ENCODE assay signal across 8 cellular contexts in the genomic region with DNA sequence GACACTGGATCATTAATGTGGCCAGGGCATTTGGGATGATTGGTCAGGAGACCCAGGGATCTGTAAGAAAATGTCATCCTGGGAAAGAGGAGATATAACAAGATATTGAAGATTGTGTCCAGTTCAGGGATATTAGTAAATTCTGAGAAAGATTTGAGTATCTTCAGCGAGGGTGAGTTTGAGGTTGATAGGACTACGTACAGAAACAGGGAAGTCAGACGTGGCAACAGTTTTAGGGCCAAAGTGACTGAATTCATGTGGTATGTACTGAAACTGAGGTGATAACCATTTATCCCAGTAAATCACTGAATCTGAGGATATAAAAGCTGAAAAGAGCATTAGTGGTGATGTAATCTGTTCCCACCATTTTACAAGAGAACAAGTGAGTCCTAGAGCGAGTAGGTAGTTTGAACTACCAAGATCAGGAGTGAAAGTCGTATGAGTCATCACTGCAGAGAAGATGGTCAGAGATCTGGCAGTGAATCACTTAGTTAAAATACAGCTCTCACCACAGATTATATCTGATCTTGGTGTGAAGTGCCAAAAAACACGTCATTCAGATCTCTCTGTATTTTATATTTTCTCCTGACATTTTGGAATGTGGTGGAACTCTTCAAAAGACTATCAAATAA.
DNase-seq lines count a peak whose midpoint lies in the region; ATAC-seq, FAIRE-seq and TF ChIP-seq lines count a peak whose summit lies in the region.

No MANE protein-coding gene starts in this region.

- TF ChIP-seq RAD21 in K562 (CRISPR knock-in tag; conservative IDR thresholded peaks at IDR 0.05 in 1 of 2, IDR thresholded peaks at IDR 0.05 in 1 of 2), result no peak

- no peak for TF ChIP-seq EP300 in K562 (IDR thresholded peaks at IDR 0.05; ENCODE audit: low read length)

- no peaks in the 10 kb centered on the region for H3K9me1 ChIP-seq in K562 (ENCODE audit: control insufficient read depth, insufficient read depth, low read length)

- FAIRE-seq in K562 (lab: Jason Lieb, UNC), result no peak

- H3K4me3 ChIP-seq in GM12865 (ENCODE audit: low read depth, low read length), result no peak overlapping the region
- no peak overlapping the region for H3K4me3 ChIP-seq in K562
- no peak overlapping the region for H3K4me3 ChIP-seq in dorsolateral prefrontal cortex

- DNase-seq in GM12865 (ENCODE audit: low read depth) (peak; percentile 87), HS-5 (ENCODE audit: low read depth) (peak; percentile 84), K562 (ENCODE audit: extremely low read depth in 1 of 4, low spot score in 3 of 4) (no peak), non-pigmented ciliary epithelial cell (ENCODE audit: low read depth) (peak; percentile 95), dorsolateral prefrontal cortex (no peak), NCI-H1048 (lab: John Stamatoyannopoulos, UW) (no peak), NCI-H146 treated with DMSO at 0.1 percent for 48 hours (lab: John Stamatoyannopoulos, UW; ENCODE audit: unreplicated experiment) (no peak)

- no peak overlapping the region for H3K4me2 ChIP-seq in K562 (ENCODE audit: insufficient read depth, low read length)

- in situ Hi-C loops in K562 (cut with MboI), result no loop called here

- intact Hi-C loops in K562 (cut with micrococcal nuclease), result no loop called here
- intact Hi-C loops in dorsolateral prefrontal cortex (cut with DNase I), result no loop called here

- no peaks in the 10 kb centered on the region for H3K36me3 ChIP-seq in K562 (ENCODE audit: control insufficient read depth, insufficient read depth, low read length)

- no TSS peak for BruUV-seq in K562 (replicated peaks; lab: Mats Ljungman, UMichigan)

- no peaks in the 10 kb centered on the region for H3K79me2 ChIP-seq in K562 (ENCODE audit: control insufficient read depth, insufficient read depth, low read length)

- H3K9ac ChIP-seq in K562 (ENCODE audit: insufficient read depth in 1 of 2, low read depth in 2 of 2, low read length in 2 of 2), result no peak overlapping the region

- no peak for TF ChIP-seq POLR2A in K562 (conservative IDR thresholded peaks at IDR 0.05)

- H3K27ac ChIP-seq in K562 (ENCODE audit: extremely low read depth, low read depth, low read length) (no peak overlapping the region), dorsolateral prefrontal cortex (peak overlapping the region in 10 of 59 donors; percentile 4 to 52 (median 36))

- H3K9me3 ChIP-seq in K562 (replicated peaks; ENCODE audit: control insufficient read depth, insufficient read depth, low read depth, low read length), result no peaks in the 10 kb centered on the region

- no peak overlapping the region for H2AFZ ChIP-seq in K562 (ENCODE audit: low read depth, low read length)

- no peaks in the 10 kb centered on the region for H4K20me1 ChIP-seq in K562 (replicated peaks; ENCODE audit: control insufficient read depth, insufficient read depth, low read length)

- no peaks in the 10 kb centered on the region for H3K4me1 ChIP-seq in K562 (replicated peaks in 1 of 2; ENCODE audit: control insufficient read depth in 2 of 2, insufficient read depth in 2 of 2, low read length in 2 of 2)

- CTCF ChIA-PET in K562 (lab: Yijun Ruan, JAX; ENCODE audit: low intra/inter-chr PET ratio), result no interaction called here

- TF ChIP-seq CTCF in GM12865 (IDR thresholded peaks at IDR 0.05; ENCODE audit: insufficient read depth, low read depth, low read length, missing control alignments) (no peak), K562 (IDR thresholded peaks at IDR 0.05 in 2 of 3, conservative IDR thresholded peaks at IDR 0.05 in 1 of 3; ENCODE audit: insufficient read depth in 2 of 3, low read depth in 1 of 3, low read length in 3 of 3) (no peak), dorsolateral prefrontal cortex (IDR thresholded peaks at IDR 0.05 in 54 of 56, conservative IDR thresholded peaks at IDR 0.05 in 2 of 56; ENCODE audit: low read depth in 1 of 56, partially characterized antibody in 56 of 56) (no peak)

- 1% methylated on average over 6 of the region's 6 CpGs for WGBS in K562 (ENCODE audit: insufficient coverage, low coverage, missing lambda C conversion rate)

- POLR2A ChIA-PET in K562 (lab: Yijun Ruan, JAX), result no interaction called here

- H3K27me3 ChIP-seq in K562 (ENCODE audit: control insufficient read depth in 2 of 2, insufficient read depth in 2 of 2, low read length in 2 of 2) (no peaks in the 10 kb centered on the region), dorsolateral prefrontal cortex (no peaks in the 10 kb centered on the region)

- ATAC-seq in GM21717 (IDR thresholded peaks at IDR 0.05; ENCODE audit: unreplicated experiment) (peak; percentile 99), K562 (no peak)

TF ChIP-seq in K562, 482 proteins besides CTCF, POLR2A, EP300 and RAD21:
- TF ChIP-seq NR2F6 (CRISPR knock-in tag; IDR thresholded peaks at IDR 0.05) (no peak), FOSL1 (tag; conservative IDR thresholded peaks at IDR 0.05) (0 out of 2 replicates have a peak, but pooled peaks have one; percentile 41), JUND (IDR thresholded peaks at IDR 0.05; ENCODE audit: borderline replicate concordance, low read depth, low read length) (no peak), JUND (tag; IDR thresholded peaks at IDR 0.05; ENCODE audit: borderline replicate concordance, low read depth, low read length) (peak; percentile 55; the same call in 1 of the 3 replicates), JUNB (CRISPR knock-in tag; conservative IDR thresholded peaks at IDR 0.05) (peak; percentile 52; the same call in 1 of the 2 replicates), RNF2 (IDR thresholded peaks at IDR 0.05) (no peak), ZNF133 (CRISPR knock-in tag; IDR thresholded peaks at IDR 0.05) (no peak)
- TF ChIP-seq, protein P1, sequence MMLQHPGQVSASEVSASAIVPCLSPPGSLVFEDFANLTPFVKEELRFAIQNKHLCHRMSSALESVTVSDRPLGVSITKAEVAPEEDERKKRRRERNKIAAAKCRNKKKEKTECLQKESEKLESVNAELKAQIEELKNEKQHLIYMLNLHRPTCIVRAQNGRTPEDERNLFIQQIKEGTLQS (IDR thresholded peaks at IDR 0.05), result peak; percentile 42
- TF ChIP-seq, protein P1 (CRISPR knock-in tag; conservative IDR thresholded peaks at IDR 0.05), result no peak

Comparison
In these comparisons a context has a peak if more than half of its experiments do, and no peak if none do; other contexts are left out.
1. DNase-seq: peak in GM12865 (single experiment), HS-5 (single experiment) and non-pigmented ciliary epithelial cell (single experiment); none in K562 (0 of 4), dorsolateral prefrontal cortex (0 of 10), NCI-H1048 (single experiment) and NCI-H146 treated with DMSO at 0.1 percent for 48 hours (single experiment).